Comparison of ENCODE assay signal across 20 cellular contexts in genomic region chr7:111098926-111099250, GRCh38. TPM values are rescaled to one million over a fixed set of nuclear protein-coding genes. Genes with fewer than 3 reads are reported as not detected.
A peak's percentile ranks its signal among the peaks of the same experiment; 100 is the strongest.
DNase-seq lines count a peak whose midpoint lies in the region; ATAC-seq and TF ChIP-seq lines count a peak whose summit lies in the region.
"Had no signal": no experiment of that assay in that cellular context is flagged by ENCODE, and none has a peak within 500 bp of the region (broad histone marks: within the 10 kb centered on the region; RNA-seq: fewer than 3 reads in every experiment).

No MANE protein-coding gene starts in this region.

- peaks cover 89% of the 10 kb centered on the region for H3K79me2 ChIP-seq in SU-DHL-6 (ENCODE audit: insufficient read depth, low read length)
- H3K79me2 ChIP-seq: hepatocyte had no signal

- H3K4me3 Mint-ChIP-seq in activated CD4-positive, alpha-beta T cell treated with anti-CD3 and anti-CD28 coated beads for 36 hours, result peak overlapping the region; percentile 12
- peak overlapping the region; percentile 13 to 96 (median 82) for H3K4me3 Mint-ChIP-seq in naive thymus-derived CD4-positive, alpha-beta T cell
- H3K4me3 Mint-ChIP-seq in CD4-positive, alpha-beta memory T cell, result peak overlapping the region in 1 of 8 donors; percentile 41
- H3K4me3 Mint-ChIP-seq: natural killer cell had no signal

- H3K9me2 ChIP-seq in SU-DHL-6 (replicated peaks; ENCODE audit: insufficient read depth, low read length), result no peaks in the 10 kb centered on the region

- no peak for ATAC-seq in activated CD4-positive, alpha-beta T cell treated with anti-CD3 and anti-CD28 coated beads for 36 hours
- peak; percentile 16 for ATAC-seq in GM19395 (IDR thresholded peaks at IDR 0.05; ENCODE audit: unreplicated experiment)
- no peak for ATAC-seq in naive thymus-derived CD4-positive, alpha-beta T cell
- ATAC-seq: natural killer cell had no signal

- no peak overlapping the region for H3K4me3 ChIP-seq in SU-DHL-6 (ENCODE audit: insufficient read depth, low read length, poor library complexity, severe bottlenecking)
- H3K4me3 ChIP-seq in naive thymus-derived CD4-positive, alpha-beta T cell (ENCODE audit: low read length), result no peak overlapping the region
- H3K4me3 ChIP-seq in CD4-positive, alpha-beta memory T cell (ENCODE audit: low read length in 2 of 2), result no peak overlapping the region
- H3K4me3 ChIP-seq: hepatocyte, SK-N-MC, spleen, stomach, upper lobe of right lung had no signal

- CTCF ChIA-PET in activated CD4-positive, alpha-beta T cell treated with anti-CD3 and anti-CD28 coated beads for 36 hours (lab: Charles Lee), result interaction anchor here (0.6 to 3.4 kb wide), 37 partner anchors 8 to 1254 kb away, joined by 3 to 20 read pairs (median 4); partner anchors contain the start of genes IMMP2L and LRRN3
- CTCF ChIA-PET in naive thymus-derived CD4-positive, alpha-beta T cell (lab: Charles Lee), result interaction anchor here (0.6 to 2.9 kb wide), 23 partner anchors 8 to 1010 kb away, joined by 3 to 38 read pairs (median 4); partner anchors contain the start of gene LRRN3
- CTCF ChIA-PET in CD4-positive, alpha-beta memory T cell (lab: Charles Lee; ENCODE audit: partially characterized antibody), result interaction anchor here (0.7 to 2.2 kb wide), 24 partner anchors 9 to 1255 kb away, joined by 3 to 15 read pairs (median 4); no protein-coding TSS in a partner anchor

- no peak overlapping the region for H3K27ac Mint-ChIP-seq in activated CD4-positive, alpha-beta T cell treated with anti-CD3 and anti-CD28 coated beads for 36 hours
- peak overlapping the region in 6 of 9 donors; percentile 71 to 95 (median 86) for H3K27ac Mint-ChIP-seq in naive thymus-derived CD4-positive, alpha-beta T cell
- no peak overlapping the region for H3K27ac Mint-ChIP-seq in CD4-positive, alpha-beta memory T cell
- H3K27ac Mint-ChIP-seq: IgD-negative memory B cell, natural killer cell had no signal

- H3K27me3 Mint-ChIP-seq in activated CD4-positive, alpha-beta T cell treated with anti-CD3 and anti-CD28 coated beads for 36 hours, result no peaks in the 10 kb centered on the region
- H3K27me3 Mint-ChIP-seq in naive thymus-derived CD4-positive, alpha-beta T cell, result no peaks in the 10 kb centered on the region
- no peaks in the 10 kb centered on the region for H3K27me3 Mint-ChIP-seq in CD4-positive, alpha-beta memory T cell
- H3K27me3 Mint-ChIP-seq: activated CD4-positive, alpha-beta memory T cell treated with anti-CD3 and anti-CD28 coated beads for 36 hours; IgD-negative memory B cell had no signal

- H3K9me3 Mint-ChIP-seq in activated CD4-positive, alpha-beta T cell treated with anti-CD3 and anti-CD28 coated beads for 36 hours (ENCODE audit: low read depth), result no peaks in the 10 kb centered on the region
- no peaks in the 10 kb centered on the region for H3K9me3 Mint-ChIP-seq in naive thymus-derived CD4-positive, alpha-beta T cell
- no peaks in the 10 kb centered on the region for H3K9me3 Mint-ChIP-seq in CD4-positive, alpha-beta memory T cell
- H3K9me3 Mint-ChIP-seq: activated CD4-positive, alpha-beta memory T cell treated with anti-CD3 and anti-CD28 coated beads for 36 hours; IgD-negative memory B cell; natural killer cell had no signal

- no peak for DNase-seq in activated CD4-positive, alpha-beta T cell treated with anti-CD3 and anti-CD28 coated beads for 36 hours
- DNase-seq in activated CD4-positive, alpha-beta T cell treated with anti-CD3 and anti-CD28 coated beads for 4 hours, result no peak
- no peak for DNase-seq in naive thymus-derived CD4-positive, alpha-beta T cell
- no peak for DNase-seq in H4 (ENCODE audit: low spot score)
- DNase-seq in CD4-positive, alpha-beta memory T cell, result no peak
- DNase-seq in stimulated activated CD4-positive, alpha-beta T cell treated with anti-CD3 and anti-CD28 coated beads, Interleukin-1b, Interleukin-23, amount 100 ng/mL, for 48 hours, result no peak
- DNase-seq: DMS79, kidney, mammary epithelial cell, natural killer cell, spleen, stomach, upper lobe of right lung had no signal

- H3K27ac ChIP-seq in SU-DHL-6 (ENCODE audit: low read depth, low read length), result peak overlapping the region; percentile 68; the same call in 1 of the 2 replicates
- no peak overlapping the region for H3K27ac ChIP-seq in naive thymus-derived CD4-positive, alpha-beta T cell (ENCODE audit: low read depth, low read length)
- H3K27ac ChIP-seq in CD4-positive, alpha-beta memory T cell (ENCODE audit: low read depth, low read length), result no peak overlapping the region
- H3K27ac ChIP-seq: hepatocyte, SK-N-MC, spleen, stomach, upper lobe of right lung had no signal

- peaks cover 31% of the 10 kb centered on the region; the same call in 1 of the 2 replicates for H3F3A ChIP-seq in SU-DHL-6 (ENCODE audit: insufficient read depth)

- peaks cover 0 to 15% of the 10 kb centered on the region in 2 donors for H3K4me1 ChIP-seq in naive thymus-derived CD4-positive, alpha-beta T cell (ENCODE audit: control insufficient read depth in 2 of 2, insufficient read depth in 2 of 2, low read length in 2 of 2)
- H3K4me1 ChIP-seq in CD4-positive, alpha-beta memory T cell (ENCODE audit: insufficient read depth, low read length), result peaks cover 12% of the 10 kb centered on the region
- H3K4me1 ChIP-seq: upper lobe of right lung had no signal

- H3K4me2 ChIP-seq in SU-DHL-6 (ENCODE audit: low read depth, low read length, poor library complexity, severe bottlenecking), result peak overlapping the region; percentile 79

- H3K9me3 ChIP-seq in SU-DHL-6 (ENCODE audit: insufficient read depth, low read length), result no peaks in the 10 kb centered on the region
- H3K9me3 ChIP-seq in naive thymus-derived CD4-positive, alpha-beta T cell (ENCODE audit: control insufficient read depth in 2 of 3, low read length in 3 of 3), result no peaks in the 10 kb centered on the region
- no peaks in the 10 kb centered on the region for H3K9me3 ChIP-seq in CD4-positive, alpha-beta memory T cell (ENCODE audit: control insufficient read depth in 1 of 2, low read length in 2 of 2)
- H3K9me3 ChIP-seq: spleen, stomach, upper lobe of right lung had no signal

- POLR2A ChIA-PET in activated CD4-positive, alpha-beta T cell treated with anti-CD3 and anti-CD28 coated beads for 36 hours (lab: Charles Lee), result interaction anchor here (0.6 to 1.3 kb wide), 2 partner anchors 22 to 39 kb away, joined by 3 to 4 read pairs; no protein-coding TSS in a partner anchor
- POLR2A ChIA-PET in naive thymus-derived CD4-positive, alpha-beta T cell (lab: Charles Lee), result interaction anchor here (0.6 to 2.6 kb wide), 10 partner anchors 8 to 510 kb away, joined by 3 to 8 read pairs (median 4); partner anchors contain the start of gene LRRN3
- POLR2A ChIA-PET in CD4-positive, alpha-beta memory T cell (lab: Charles Lee; ENCODE audit: partially characterized antibody), result interaction anchor here (1.0 to 1.3 kb wide), 3 partner anchors 15 to 463 kb away, joined by 3 to 5 read pairs (median 4); partner anchors contain the start of gene IMMP2L

- TF ChIP-seq CTCF in SU-DHL-6 (IDR thresholded peaks at IDR 0.05; ENCODE audit: insufficient read depth, low read length, poor library complexity, severe bottlenecking), result no peak

- H3K36me3 Mint-ChIP-seq in activated CD4-positive, alpha-beta T cell treated with anti-CD3 and anti-CD28 coated beads for 36 hours (ENCODE audit: low read depth), result peaks cover 14% of the 10 kb centered on the region
- H3K36me3 Mint-ChIP-seq in naive thymus-derived CD4-positive, alpha-beta T cell, result peaks cover 0 to 59% (median 16%) of the 10 kb centered on the region in 5 donors
- H3K36me3 Mint-ChIP-seq in CD4-positive, alpha-beta memory T cell, result no peaks in the 10 kb centered on the region
- H3K36me3 Mint-ChIP-seq: IgD-negative memory B cell, natural killer cell had no signal

- no peaks in the 10 kb centered on the region for H4K20me1 ChIP-seq in SU-DHL-6 (ENCODE audit: low read depth, low read length)

- no peaks in the 10 kb centered on the region for H3K27me3 ChIP-seq in SU-DHL-6 (ENCODE audit: low read length)
- no peaks in the 10 kb centered on the region for H3K27me3 ChIP-seq in naive thymus-derived CD4-positive, alpha-beta T cell (ENCODE audit: control insufficient read depth in 2 of 2, insufficient read depth in 2 of 2, low read length in 2 of 2)
- H3K27me3 ChIP-seq in CD4-positive, alpha-beta memory T cell (ENCODE audit: insufficient read depth, low read length), result no peaks in the 10 kb centered on the region
- H3K27me3 ChIP-seq: hepatocyte, spleen, stomach, upper lobe of right lung had no signal

- intact Hi-C loops in activated CD4-positive, alpha-beta T cell treated with anti-CD3 and anti-CD28 coated beads for 36 hours (cut with DNase I, micrococcal nuclease), result loop anchor here (1.0 to 5.0 kb wide), 5 partner anchors 504 to 1254 kb away; no protein-coding TSS in a partner anchor
- intact Hi-C loops in naive thymus-derived CD4-positive, alpha-beta T cell (cut with micrococcal nuclease), result loop anchor here (1.0 to 10.0 kb wide), 17 partner anchors 9 to 1255 kb away; partner anchors contain the start of genes DOCK4 (in 1 of the 2), IMMP2L (in 1 of the 2) and ZNF277 (in 1 of the 2)
- intact Hi-C loops in CD4-positive, alpha-beta memory T cell (cut with micrococcal nuclease), result loop anchor here (1.0 kb wide), 3 partner anchors 504 to 636 kb away; no protein-coding TSS in a partner anchor

- H3K36me3 ChIP-seq in SU-DHL-6 (ENCODE audit: low read length), result peaks cover 44% of the 10 kb centered on the region
- H3K36me3 ChIP-seq in naive thymus-derived CD4-positive, alpha-beta T cell (ENCODE audit: control insufficient read depth in 2 of 3, insufficient read depth in 3 of 3, low read length in 3 of 3), result peaks cover 0 to 5% (median 0%) of the 10 kb centered on the region in 3 experiments
- no peaks in the 10 kb centered on the region for H3K36me3 ChIP-seq in CD4-positive, alpha-beta memory T cell (ENCODE audit: insufficient read depth, low read length)
- H3K36me3 ChIP-seq: spleen, stomach, upper lobe of right lung had no signal

- H3K9ac ChIP-seq in SU-DHL-6 (ENCODE audit: low read length), result 0 out of 2 replicates have a peak overlapping the region, but pooled peaks have one; percentile 10

- no peak overlapping the region for H2AFZ ChIP-seq in SU-DHL-6 (ENCODE audit: low read depth, low read length, severe bottlenecking)
- H2AFZ ChIP-seq: hepatocyte had no signal

- peaks cover 59% of the 10 kb centered on the region for H3K4me1 Mint-ChIP-seq in activated CD4-positive, alpha-beta T cell treated with anti-CD3 and anti-CD28 coated beads for 36 hours
- H3K4me1 Mint-ChIP-seq in naive thymus-derived CD4-positive, alpha-beta T cell, result peaks cover 18 to 82% (median 75%) of the 10 kb centered on the region in 7 donors
- H3K4me1 Mint-ChIP-seq in CD4-positive, alpha-beta memory T cell, result peaks cover 4 to 9% (median 8%) of the 10 kb centered on the region in 4 donors
- H3K4me1 Mint-ChIP-seq: natural killer cell had no signal

RNA-seq across cellular contexts. Expression of gene LRRN3, which starts 8.0 kb away (rescaled TPM):
- total RNA-seq in activated CD4-positive, alpha-beta T cell treated with anti-CD3 and anti-CD28 coated beads for 36 hours, result 1 to 10 TPM; 6.7 to 8.0 TPM
- total RNA-seq in naive thymus-derived CD4-positive, alpha-beta T cell, result 100 to 1,000 TPM in 3 of 5 experiments, 10 to 100 TPM in 1, 1 to 10 TPM in 1; 7.6 to 288 (median 227) TPM
- polyA plus RNA-seq in naive thymus-derived CD4-positive, alpha-beta T cell, result 100 to 1,000 TPM; 169 to 173 TPM
- total RNA-seq in H4 (2014; rRNA removed; shearing (Covaris generic)), result 0.02 and 0.18 TPM in 2 replicates
- total RNA-seq in CD4-positive, alpha-beta memory T cell, result 10 to 100 TPM; 41.5 to 42.7 TPM
- polyA plus RNA-seq in CD4-positive, alpha-beta memory T cell, result 10 to 100 TPM; 10.8 to 12.9 TPM
- total RNA-seq: pulmonary artery endothelial cell had no signal

Comparison
In these comparisons a context has a peak if more than half of its experiments do, and no peak if none do; other contexts are left out.
1. H3K27ac Mint-ChIP-seq: peak in naive thymus-derived CD4-positive, alpha-beta T cell (6 of 9); none in activated CD4-positive, alpha-beta T cell treated with anti-CD3 and anti-CD28 coated beads for 36 hours (single experiment) and CD4-positive, alpha-beta memory T cell (0 of 7).